Comparison of ENCODE assay signal across 1 cellular context in the genomic region with DNA sequence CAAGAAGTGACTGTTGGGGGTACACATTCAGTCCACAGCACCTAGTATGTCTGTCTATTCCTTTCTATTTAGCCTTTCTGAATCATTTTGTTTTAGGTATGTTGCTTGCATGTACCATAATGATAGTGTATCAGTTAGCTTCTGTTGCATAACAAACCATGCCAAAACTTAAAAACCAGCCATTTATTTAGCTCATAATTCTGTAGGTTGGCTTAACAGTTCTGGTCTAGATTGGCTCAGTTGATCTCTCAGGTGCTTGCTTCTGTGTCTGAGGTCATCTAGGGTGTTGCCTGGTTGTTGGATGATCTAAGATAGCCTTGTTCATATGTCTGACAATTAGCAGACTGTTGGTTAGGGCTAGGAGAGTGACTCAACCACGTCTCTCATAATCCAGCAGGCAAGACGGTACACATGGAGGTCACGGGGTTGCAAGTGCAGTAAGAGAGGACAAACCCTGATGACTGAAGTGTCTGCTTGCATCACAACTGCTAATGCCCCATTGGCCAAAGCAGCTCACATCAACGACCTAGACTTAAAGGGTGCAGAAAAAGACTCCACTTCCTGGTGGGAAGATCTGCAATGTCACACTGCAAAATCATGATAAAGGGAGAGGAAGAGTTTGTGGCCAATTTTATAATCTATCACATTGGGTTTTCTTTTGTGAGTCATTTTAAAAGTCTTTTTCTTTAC.
TF ChIP-seq lines count a peak whose summit lies in the region.

No MANE protein-coding gene starts in this region.

TF ChIP-seq in WTC11, 78 proteins besides CTCF, POLR2A, EP300 and RAD21 (continued from another document):
- TF ChIP-seq, protein P1, sequence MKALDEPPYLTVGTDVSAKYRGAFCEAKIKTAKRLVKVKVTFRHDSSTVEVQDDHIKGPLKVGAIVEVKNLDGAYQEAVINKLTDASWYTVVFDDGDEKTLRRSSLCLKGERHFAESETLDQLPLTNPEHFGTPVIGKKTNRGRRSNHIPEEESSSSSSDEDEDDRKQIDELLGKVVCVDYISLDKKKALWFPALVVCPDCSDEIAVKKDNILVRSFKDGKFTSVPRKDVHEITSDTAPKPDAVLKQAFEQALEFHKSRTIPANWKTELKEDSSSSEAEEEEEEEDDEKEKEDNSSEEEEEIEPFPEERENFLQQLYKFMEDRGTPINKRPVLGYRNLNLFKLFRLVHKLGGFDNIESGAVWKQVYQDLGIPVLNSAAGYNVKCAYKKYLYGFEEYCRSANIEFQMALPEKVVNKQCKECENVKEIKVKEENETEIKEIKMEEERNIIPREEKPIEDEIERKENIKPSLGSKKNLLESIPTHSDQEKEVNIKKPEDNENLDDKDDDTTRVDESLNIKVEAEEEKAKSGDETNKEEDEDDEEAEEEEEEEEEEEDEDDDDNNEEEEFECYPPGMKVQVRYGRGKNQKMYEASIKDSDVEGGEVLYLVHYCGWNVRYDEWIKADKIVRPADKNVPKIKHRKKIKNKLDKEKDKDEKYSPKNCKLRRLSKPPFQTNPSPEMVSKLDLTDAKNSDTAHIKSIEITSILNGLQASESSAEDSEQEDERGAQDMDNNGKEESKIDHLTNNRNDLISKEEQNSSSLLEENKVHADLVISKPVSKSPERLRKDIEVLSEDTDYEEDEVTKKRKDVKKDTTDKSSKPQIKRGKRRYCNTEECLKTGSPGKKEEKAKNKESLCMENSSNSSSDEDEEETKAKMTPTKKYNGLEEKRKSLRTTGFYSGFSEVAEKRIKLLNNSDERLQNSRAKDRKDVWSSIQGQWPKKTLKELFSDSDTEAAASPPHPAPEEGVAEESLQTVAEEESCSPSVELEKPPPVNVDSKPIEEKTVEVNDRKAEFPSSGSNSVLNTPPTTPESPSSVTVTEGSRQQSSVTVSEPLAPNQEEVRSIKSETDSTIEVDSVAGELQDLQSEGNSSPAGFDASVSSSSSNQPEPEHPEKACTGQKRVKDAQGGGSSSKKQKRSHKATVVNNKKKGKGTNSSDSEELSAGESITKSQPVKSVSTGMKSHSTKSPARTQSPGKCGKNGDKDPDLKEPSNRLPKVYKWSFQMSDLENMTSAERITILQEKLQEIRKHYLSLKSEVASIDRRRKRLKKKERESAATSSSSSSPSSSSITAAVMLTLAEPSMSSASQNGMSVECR (CRISPR knock-in tag; IDR thresholded peaks at IDR 0.05; ENCODE audit: borderline replicate concordance), result no peak
- TF ChIP-seq FOXJ3 (CRISPR knock-in tag; IDR thresholded peaks at IDR 0.05; ENCODE audit: borderline replicate concordance) (no peak), OVOL2 (CRISPR knock-in tag; IDR thresholded peaks at IDR 0.05; ENCODE audit: borderline replicate concordance) (no peak), ZNF396 (CRISPR knock-in tag; IDR thresholded peaks at IDR 0.05; ENCODE audit: borderline replicate concordance) (no peak), ZNF263 (CRISPR knock-in tag; IDR thresholded peaks at IDR 0.05; ENCODE audit: low read depth) (no peak)
- TF ChIP-seq, protein P2, sequence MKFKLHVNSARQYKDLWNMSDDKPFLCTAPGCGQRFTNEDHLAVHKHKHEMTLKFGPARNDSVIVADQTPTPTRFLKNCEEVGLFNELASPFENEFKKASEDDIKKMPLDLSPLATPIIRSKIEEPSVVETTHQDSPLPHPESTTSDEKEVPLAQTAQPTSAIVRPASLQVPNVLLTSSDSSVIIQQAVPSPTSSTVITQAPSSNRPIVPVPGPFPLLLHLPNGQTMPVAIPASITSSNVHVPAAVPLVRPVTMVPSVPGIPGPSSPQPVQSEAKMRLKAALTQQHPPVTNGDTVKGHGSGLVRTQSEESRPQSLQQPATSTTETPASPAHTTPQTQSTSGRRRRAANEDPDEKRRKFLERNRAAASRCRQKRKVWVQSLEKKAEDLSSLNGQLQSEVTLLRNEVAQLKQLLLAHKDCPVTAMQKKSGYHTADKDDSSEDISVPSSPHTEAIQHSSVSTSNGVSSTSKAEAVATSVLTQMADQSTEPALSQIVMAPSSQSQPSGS (CRISPR knock-in tag; IDR thresholded peaks at IDR 0.05; ENCODE audit: borderline replicate concordance, low read depth), result no peak
- TF ChIP-seq, protein P3, sequence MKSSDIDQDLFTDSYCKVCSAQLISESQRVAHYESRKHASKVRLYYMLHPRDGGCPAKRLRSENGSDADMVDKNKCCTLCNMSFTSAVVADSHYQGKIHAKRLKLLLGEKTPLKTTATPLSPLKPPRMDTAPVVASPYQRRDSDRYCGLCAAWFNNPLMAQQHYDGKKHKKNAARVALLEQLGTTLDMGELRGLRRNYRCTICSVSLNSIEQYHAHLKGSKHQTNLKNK (CRISPR knock-in tag; IDR thresholded peaks at IDR 0.05), result no peak
- TF ChIP-seq, protein P4, sequence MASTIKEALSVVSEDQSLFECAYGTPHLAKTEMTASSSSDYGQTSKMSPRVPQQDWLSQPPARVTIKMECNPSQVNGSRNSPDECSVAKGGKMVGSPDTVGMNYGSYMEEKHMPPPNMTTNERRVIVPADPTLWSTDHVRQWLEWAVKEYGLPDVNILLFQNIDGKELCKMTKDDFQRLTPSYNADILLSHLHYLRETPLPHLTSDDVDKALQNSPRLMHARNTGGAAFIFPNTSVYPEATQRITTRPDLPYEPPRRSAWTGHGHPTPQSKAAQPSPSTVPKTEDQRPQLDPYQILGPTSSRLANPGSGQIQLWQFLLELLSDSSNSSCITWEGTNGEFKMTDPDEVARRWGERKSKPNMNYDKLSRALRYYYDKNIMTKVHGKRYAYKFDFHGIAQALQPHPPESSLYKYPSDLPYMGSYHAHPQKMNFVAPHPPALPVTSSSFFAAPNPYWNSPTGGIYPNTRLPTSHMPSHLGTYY (CRISPR knock-in tag; IDR thresholded peaks at IDR 0.05), result no peak
- TF ChIP-seq, protein P5, sequence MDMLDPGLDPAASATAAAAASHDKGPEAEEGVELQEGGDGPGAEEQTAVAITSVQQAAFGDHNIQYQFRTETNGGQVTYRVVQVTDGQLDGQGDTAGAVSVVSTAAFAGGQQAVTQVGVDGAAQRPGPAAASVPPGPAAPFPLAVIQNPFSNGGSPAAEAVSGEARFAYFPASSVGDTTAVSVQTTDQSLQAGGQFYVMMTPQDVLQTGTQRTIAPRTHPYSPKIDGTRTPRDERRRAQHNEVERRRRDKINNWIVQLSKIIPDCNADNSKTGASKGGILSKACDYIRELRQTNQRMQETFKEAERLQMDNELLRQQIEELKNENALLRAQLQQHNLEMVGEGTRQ (CRISPR knock-in tag; IDR thresholded peaks at IDR 0.05), result no peak
TF ChIP-seq in WTC11: peak in this region for 0.
